ENCODE assay signal across 8 cellular contexts in genomic region chr17:26940587-26940986, GRCh38.
DNase-seq lines count a peak whose midpoint lies in the region; ATAC-seq, FAIRE-seq and TF ChIP-seq lines count a peak whose summit lies in the region.
"Not testable (repeated sequence)": the region's sequence is repeated elsewhere in the genome, so short reads cannot be mapped to it uniquely, and the experiment has no call there.

No MANE protein-coding gene starts in this region.

- CTCF ChIA-PET in K562 (lab: Yijun Ruan, JAX; ENCODE audit: low intra/inter-chr PET ratio) = not testable (repeated sequence)

- TF ChIP-seq RAD21 in K562 (CRISPR knock-in tag; conservative IDR thresholded peaks at IDR 0.05 in 1 of 2, IDR thresholded peaks at IDR 0.05 in 1 of 2) = not testable (repeated sequence)

- H3K9ac ChIP-seq in K562 (ENCODE audit: insufficient read depth in 1 of 2, low read depth in 2 of 2, low read length in 2 of 2) = not testable (repeated sequence)

- not testable (repeated sequence) for FAIRE-seq in K562 (lab: Jason Lieb, UNC)

- H3K9me3 ChIP-seq in CD4-positive, CD25-positive, alpha-beta regulatory T cell (ENCODE audit: control insufficient read depth in 2 of 2, low read length in 2 of 2) = peaks cover 37 to 50% of the 10 kb centered on the region in 2 experiments
- H3K9me3 ChIP-seq in K562 (replicated peaks; ENCODE audit: control insufficient read depth, insufficient read depth, low read depth, low read length) = peaks cover 20% of the 10 kb centered on the region; the same call in 1 of the 2 replicates
- peaks cover 0 to 53% (median 0%) of the 10 kb centered on the region in 3 donors for H3K9me3 ChIP-seq in gastroesophageal sphincter
- peaks cover 12% of the 10 kb centered on the region for H3K9me3 ChIP-seq in right cardiac atrium (ENCODE audit: control insufficient read depth, low read length)
- peaks cover 53% of the 10 kb centered on the region for H3K9me3 ChIP-seq in mucosa of descending colon
- H3K9me3 ChIP-seq in aorta (ENCODE audit: control insufficient read depth, low read length) = peaks cover 22% of the 10 kb centered on the region

- not testable (repeated sequence) for H3K9me3 Mint-ChIP-seq in CD4-positive, CD25-positive, alpha-beta regulatory T cell

- H3K4me1 Mint-ChIP-seq in CD4-positive, CD25-positive, alpha-beta regulatory T cell = not testable (repeated sequence)

- H3K4me3 ChIP-seq in CD4-positive, CD25-positive, alpha-beta regulatory T cell (ENCODE audit: low read depth, low read length); K562; gastroesophageal sphincter; right cardiac atrium (ENCODE audit: low read length); mucosa of descending colon; aorta (ENCODE audit: low read length in 2 of 2): not testable (repeated sequence)

- in situ Hi-C loops in K562 (cut with MboI) = not testable (repeated sequence)

- H2AFZ ChIP-seq in K562 (ENCODE audit: low read depth, low read length) = not testable (repeated sequence)

- not testable (repeated sequence) for TF ChIP-seq CTCF in K562 (IDR thresholded peaks at IDR 0.05 in 2 of 3, conservative IDR thresholded peaks at IDR 0.05 in 1 of 3; ENCODE audit: insufficient read depth in 2 of 3, low read depth in 1 of 3, low read length in 3 of 3); gastroesophageal sphincter (IDR thresholded peaks at IDR 0.05); mucosa of descending colon (IDR thresholded peaks at IDR 0.05)

- H3K9me1 ChIP-seq in K562 (ENCODE audit: control insufficient read depth, insufficient read depth, low read length) = not testable (repeated sequence)

- H3K27me3 ChIP-seq in CD4-positive, CD25-positive, alpha-beta regulatory T cell (ENCODE audit: control insufficient read depth, insufficient read depth, low read length); K562 (ENCODE audit: control insufficient read depth in 2 of 2, insufficient read depth in 2 of 2, low read length in 2 of 2); gastroesophageal sphincter; right cardiac atrium (ENCODE audit: control insufficient read depth, insufficient read depth); aorta (ENCODE audit: control insufficient read depth in 1 of 2, insufficient read depth in 2 of 2, low read length in 1 of 2): not testable (repeated sequence)

- not testable (repeated sequence) for TF ChIP-seq POLR2A in K562 (conservative IDR thresholded peaks at IDR 0.05); gastroesophageal sphincter (IDR thresholded peaks at IDR 0.05)

- H3K27me3 Mint-ChIP-seq in CD4-positive, CD25-positive, alpha-beta regulatory T cell = not testable (repeated sequence)

- H3K36me3 ChIP-seq in CD4-positive, CD25-positive, alpha-beta regulatory T cell (ENCODE audit: control insufficient read depth, insufficient read depth, low read length); K562 (ENCODE audit: control insufficient read depth, insufficient read depth, low read length); gastroesophageal sphincter; mucosa of descending colon (ENCODE audit: low read depth); aorta (ENCODE audit: control insufficient read depth in 1 of 2, insufficient read depth in 2 of 2, low read length in 1 of 2): not testable (repeated sequence)

- not testable (repeated sequence) for DNase-seq in CD4-positive, CD25-positive, alpha-beta regulatory T cell; K562 (ENCODE audit: extremely low read depth in 1 of 4, low spot score in 3 of 4); right cardiac atrium; mucosa of descending colon; sciatic nerve (ENCODE audit: low spot score); aorta

- not testable (repeated sequence) for H4K20me1 ChIP-seq in K562 (replicated peaks; ENCODE audit: control insufficient read depth, insufficient read depth, low read length)

- BruUV-seq in K562 (replicated peaks; lab: Mats Ljungman, UMichigan) = not testable (repeated sequence)

- not testable (repeated sequence) for H3K27ac ChIP-seq in CD4-positive, CD25-positive, alpha-beta regulatory T cell (ENCODE audit: insufficient read depth, low read length, poor library complexity, severe bottlenecking); K562 (ENCODE audit: extremely low read depth, low read depth, low read length); gastroesophageal sphincter; right cardiac atrium (ENCODE audit: low read length); aorta (ENCODE audit: low read depth in 1 of 2, low read length in 2 of 2)

- 0% methylated on average over 2 of the region's 2 CpGs for WGBS in K562 (ENCODE audit: insufficient coverage, low coverage, missing lambda C conversion rate)
- WGBS in gastroesophageal sphincter (ENCODE audit: low coverage in 1 of 2), 2 donors = 30 to 34% methylated on average over 2 of the region's 2 CpGs
- WGBS in right cardiac atrium = 42% methylated on average over 2 of the region's 2 CpGs
- WGBS in aorta, 2 donors = 36 to 46% methylated on average over 2 of the region's 2 CpGs

- H3K27ac Mint-ChIP-seq in CD4-positive, CD25-positive, alpha-beta regulatory T cell = not testable (repeated sequence)

- intact Hi-C loops in K562 (cut with micrococcal nuclease); right cardiac atrium (cut with DNase I); mucosa of descending colon (cut with DNase I, micrococcal nuclease); sciatic nerve (cut with DNase I); aorta (cut with DNase I): not testable (repeated sequence)

- H3K79me2 ChIP-seq in K562 (ENCODE audit: control insufficient read depth, insufficient read depth, low read length) = not testable (repeated sequence)

- not testable (repeated sequence) for TF ChIP-seq EP300 in K562 (IDR thresholded peaks at IDR 0.05; ENCODE audit: low read length); gastroesophageal sphincter (IDR thresholded peaks at IDR 0.05)

- H3K36me3 Mint-ChIP-seq in CD4-positive, CD25-positive, alpha-beta regulatory T cell = not testable (repeated sequence)

- not testable (repeated sequence) for H3K4me2 ChIP-seq in K562 (ENCODE audit: insufficient read depth, low read length)

- POLR2A ChIA-PET in K562 (lab: Yijun Ruan, JAX) = not testable (repeated sequence)

- H3K4me3 Mint-ChIP-seq in CD4-positive, CD25-positive, alpha-beta regulatory T cell = not testable (repeated sequence)

- peak; percentile 28 to 43 for ATAC-seq in CD4-positive, CD25-positive, alpha-beta regulatory T cell (ENCODE audit: low read depth in 2 of 2)
- ATAC-seq in HG03521 (IDR thresholded peaks at IDR 0.05; ENCODE audit: unreplicated experiment) (peak; percentile 45), K562 (0 out of 3 replicates have a peak, but pooled peaks have one; percentile 31), gastroesophageal sphincter (peak; percentile 60), right cardiac atrium (peak; percentile 76 to 78), mucosa of descending colon (peak; percentile 62), sciatic nerve (peak; percentile 76), aorta (ENCODE audit: low FRiP score) (peak; percentile 83)

- not testable (repeated sequence) for H3K4me1 ChIP-seq in CD4-positive, CD25-positive, alpha-beta regulatory T cell (ENCODE audit: control insufficient read depth, insufficient read depth, low read length, poor library complexity, severe bottlenecking); K562 (replicated peaks in 1 of 2; ENCODE audit: control insufficient read depth in 2 of 2, insufficient read depth in 2 of 2, low read length in 2 of 2); gastroesophageal sphincter; right cardiac atrium (ENCODE audit: control insufficient read depth, insufficient read depth, low read length); mucosa of descending colon (ENCODE audit: low read depth); aorta (ENCODE audit: control insufficient read depth in 1 of 2, insufficient read depth in 2 of 2, low read length in 2 of 2)

Comparison
In these comparisons a context has a peak if more than half of its experiments do, and no peak if none do; other contexts are left out.
1. ATAC-seq: peak in every context shown above with its lines; median percentile 83 in aorta; 77 in right cardiac atrium; 76 in sciatic nerve; 62 in mucosa of descending colon; 60 in gastroesophageal sphincter; 45 in HG03521; 36 in CD4-positive, CD25-positive, alpha-beta regulatory T cell; 31 in K562.